21 cellular contexts compared by ENCODE assay signal in the genomic region with DNA sequence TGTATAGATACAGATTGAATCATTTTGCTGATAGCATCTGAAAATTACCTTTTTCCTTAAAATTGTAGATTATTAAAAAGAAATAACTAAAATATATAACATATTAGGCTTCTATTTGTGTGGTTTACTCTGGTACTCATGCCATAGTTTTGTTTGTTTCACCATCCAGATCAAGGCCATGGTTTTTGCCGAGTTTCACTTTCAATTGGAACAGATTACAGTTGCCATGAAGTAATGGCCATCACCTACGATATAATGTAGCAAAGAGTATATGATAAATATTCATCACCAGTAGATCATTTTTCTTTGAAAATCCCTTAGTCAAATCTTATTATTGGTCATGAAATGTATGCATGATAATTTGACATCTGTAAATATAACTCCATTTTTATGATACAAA. TPM values are rescaled to one million over a fixed set of nuclear protein-coding genes. Genes with fewer than 3 reads are reported as not detected.
A peak's percentile ranks its signal among the peaks of the same experiment; 100 is the strongest.
DNase-seq lines count a peak whose midpoint lies in the region; ATAC-seq, FAIRE-seq and TF ChIP-seq lines count a peak whose summit lies in the region.
"Had no signal": no experiment of that assay in that cellular context is flagged by ENCODE, and none has a peak within 500 bp of the region (broad histone marks: within the 10 kb centered on the region; RNA-seq: fewer than 3 reads in every experiment).

No MANE protein-coding gene starts in this region.

- peak; percentile 44 to 78 for ATAC-seq in activated CD4-positive, CD25-positive, alpha-beta regulatory T cell treated with anti-CD3 and anti-CD28 coated beads, Interleukin-2, amount 50 U/mL, for 24 hours
- ATAC-seq in HG02763 (IDR thresholded peaks at IDR 0.05; ENCODE audit: unreplicated experiment) (peak; percentile 62), foreskin keratinocyte (no peak)
- ATAC-seq in naive thymus-derived CD8-positive, alpha-beta T cell = peak; percentile 73 to 81
- ATAC-seq: upper lobe of right lung had no signal

- H3K27me3 ChIP-seq in foreskin keratinocyte = no peaks in the 10 kb centered on the region
- H3K27me3 ChIP-seq: ascending aorta, BLaER1, SJCRH30, upper lobe of right lung had no signal

- peak overlapping the region; percentile 1 for H3K4me3 Mint-ChIP-seq in activated T-helper 1 cell treated with anti-CD3 and anti-CD28 coated beads, Interleukin-12 subunit alpha, Interleukin-12 subunit beta, Interleukin-2, Interleukin-4 antibody, amounts not matched to agents 30 ng/mL and 10 ng/mL and 1 ng/mL, durations not matched to agents 14 hours and 24 hours and 36 hours
- peak overlapping the region in 9 of 10 donors; percentile 20 to 82 (median 60) for H3K4me3 Mint-ChIP-seq in naive thymus-derived CD8-positive, alpha-beta T cell

- no peak overlapping the region for H3K27ac Mint-ChIP-seq in activated T-helper 1 cell treated with anti-CD3 and anti-CD28 coated beads, Interleukin-12 subunit alpha, Interleukin-12 subunit beta, Interleukin-2, Interleukin-4 antibody, amounts not matched to agents 30 ng/mL and 10 ng/mL and 1 ng/mL, durations not matched to agents 14 hours and 24 hours and 36 hours
- H3K27ac Mint-ChIP-seq in naive thymus-derived CD8-positive, alpha-beta T cell = peak overlapping the region in 6 of 10 donors; percentile 1 to 86 (median 55)

- peaks cover 3% of the 10 kb centered on the region for H3K27me3 Mint-ChIP-seq in activated T-helper 1 cell treated with anti-CD3 and anti-CD28 coated beads, Interleukin-12 subunit alpha, Interleukin-12 subunit beta, Interleukin-2, Interleukin-4 antibody, amounts not matched to agents 30 ng/mL and 10 ng/mL and 1 ng/mL, durations not matched to agents 14 hours and 24 hours and 36 hours (ENCODE audit: insufficient read depth)
- no peaks in the 10 kb centered on the region for H3K27me3 Mint-ChIP-seq in naive thymus-derived CD8-positive, alpha-beta T cell

- peaks cover 15% of the 10 kb centered on the region for H3K36me3 Mint-ChIP-seq in activated T-helper 1 cell treated with anti-CD3 and anti-CD28 coated beads, Interleukin-12 subunit alpha, Interleukin-12 subunit beta, Interleukin-2, Interleukin-4 antibody, amounts not matched to agents 30 ng/mL and 10 ng/mL and 1 ng/mL, durations not matched to agents 14 hours and 24 hours and 36 hours (ENCODE audit: low read depth)
- H3K36me3 Mint-ChIP-seq in naive thymus-derived CD8-positive, alpha-beta T cell = peaks cover 0 to 16% (median 13%) of the 10 kb centered on the region in 3 donors

- intact Hi-C loops in activated T-helper 1 cell treated with anti-CD3 and anti-CD28 coated beads, Interleukin-12 subunit alpha, Interleukin-12 subunit beta, Interleukin-2, Interleukin-4 antibody, amounts not matched to agents 30 ng/mL and 10 ng/mL and 1 ng/mL, durations not matched to agents 14 hours and 24 hours and 36 hours (cut with micrococcal nuclease) = no loop called here

- no peak for TF ChIP-seq POLR2A in GM12891 (IDR thresholded peaks at IDR 0.05; ENCODE audit: low read depth, low read length)

- H3K27ac ChIP-seq in foreskin keratinocyte = no peak overlapping the region
- H3K27ac ChIP-seq: 22Rv1, ascending aorta, BLaER1, SJCRH30, upper lobe of right lung had no signal

- H3K4me1 Mint-ChIP-seq in activated T-helper 1 cell treated with anti-CD3 and anti-CD28 coated beads, Interleukin-12 subunit alpha, Interleukin-12 subunit beta, Interleukin-2, Interleukin-4 antibody, amounts not matched to agents 30 ng/mL and 10 ng/mL and 1 ng/mL, durations not matched to agents 14 hours and 24 hours and 36 hours (ENCODE audit: low read depth) = peaks cover 19% of the 10 kb centered on the region
- H3K4me1 Mint-ChIP-seq in naive thymus-derived CD8-positive, alpha-beta T cell = peaks cover 11 to 34% (median 27%) of the 10 kb centered on the region in 4 donors

- H3K9me3 Mint-ChIP-seq in activated T-helper 1 cell treated with anti-CD3 and anti-CD28 coated beads, Interleukin-12 subunit alpha, Interleukin-12 subunit beta, Interleukin-2, Interleukin-4 antibody, amounts not matched to agents 30 ng/mL and 10 ng/mL and 1 ng/mL, durations not matched to agents 14 hours and 24 hours and 36 hours = peaks cover 35% of the 10 kb centered on the region
- H3K9me3 Mint-ChIP-seq in naive thymus-derived CD8-positive, alpha-beta T cell = peaks cover 0 to 31% (median 17%) of the 10 kb centered on the region in 9 donors

- no peak for TF ChIP-seq CTCF in foreskin keratinocyte (conservative IDR thresholded peaks at IDR 0.05)

- FAIRE-seq in GM12891 (lab: Jason Lieb, UNC) = no peak

- no peak for DNase-seq in activated CD4-positive, CD25-positive, alpha-beta regulatory T cell treated with anti-CD3 and anti-CD28 coated beads, Interleukin-2, amount 50 U/mL, for 72 hours
- DNase-seq in activated T-helper 1 cell treated with anti-CD3 and anti-CD28 coated beads, Interleukin-12 subunit alpha, Interleukin-12 subunit beta, Interleukin-2, Interleukin-4 antibody, amounts not matched to agents 30 ng/mL and 10 ng/mL and 1 ng/mL, durations not matched to agents 14 hours and 24 hours and 36 hours (ENCODE audit: low spot score) = no peak
- DNase-seq in naive thymus-derived CD8-positive, alpha-beta T cell = peak in 1 of 10 donors; percentile 10
- DNase-seq in GM12891 (ENCODE audit: insufficient read length, low spot score) (no peak), foreskin keratinocyte (no peak), activated gamma-delta T cell treated with Interleukin-2 at 50 U/mL for 16 hours (no peak)
- DNase-seq: cortex of kidney; DMS79 treated with DMSO at 0.1 percent for 48 hours; erythroblast; H7; NCI-H187; NCI-H446 treated with DMSO at 0.1 percent for 48 hours; SJCRH30; stimulated activated naive CD4-positive, alpha-beta T cell; T-helper 9 cell; upper lobe of right lung had no signal

- POLR2A ChIA-PET in naive thymus-derived CD8-positive, alpha-beta T cell (lab: Charles Lee) = interaction anchor here (0.6 to 4.1 kb wide), 5 partner anchors 65 to 221 kb away, joined by 3 to 35 read pairs (median 11); partner anchors contain the start of gene STK17B

- H3K4me1 ChIP-seq in foreskin keratinocyte = no peaks in the 10 kb centered on the region
- H3K4me1 ChIP-seq: SJCRH30 had no signal

TF ChIP-seq in GM12891, 5 proteins besides CTCF, POLR2A, EP300 and RAD21:
- no peak for TF ChIP-seq POLR2AphosphoS5 (IDR thresholded peaks at IDR 0.05; ENCODE audit: low read depth, low read length)
- no peak for TF ChIP-seq PAX5 (IDR thresholded peaks at IDR 0.05; ENCODE audit: insufficient read depth, low read length, severe bottlenecking)
- TF ChIP-seq POU2F2 (IDR thresholded peaks at IDR 0.05; ENCODE audit: low read depth, low read length) = no peak
- no peak for TF ChIP-seq SPI1 (IDR thresholded peaks at IDR 0.05; ENCODE audit: low read depth, low read length)
- TF ChIP-seq TAF1 (IDR thresholded peaks at IDR 0.05; ENCODE audit: low read depth, low read length) = no peak
TF ChIP-seq in GM12891: peak in this region for 0.

RNA-seq across cellular contexts. Expression of gene DNAH7, which starts 11.9 kb away (rescaled TPM):
- total RNA-seq in activated T-helper 1 cell treated with anti-CD3 and anti-CD28 coated beads, Interleukin-12 subunit alpha, Interleukin-12 subunit beta, Interleukin-2, Interleukin-4 antibody, amounts not matched to agents 30 ng/mL and 10 ng/mL and 1 ng/mL, durations not matched to agents 14 hours and 24 hours and 36 hours = not detected in 2 replicates
- total RNA-seq in naive thymus-derived CD8-positive, alpha-beta T cell = not detected
- not detected for polyA plus RNA-seq in naive thymus-derived CD8-positive, alpha-beta T cell
- polyA plus RNA-seq in GM12891 (2012; ENCODE audit: low read depth, missing spikeins) = 0.08 TPM
- total RNA-seq in foreskin keratinocyte = 0.07 and 0.31 TPM in 2 replicates
- polyA plus RNA-seq in foreskin keratinocyte = 0.06 and 0.08 TPM in 2 replicates
